28 cellular contexts compared by ENCODE assay signal in genomic region chr10:84018826-84019225, GRCh38.
"Had no signal": no experiment of that assay in that cellular context is flagged by ENCODE, and none has a peak within 500 bp of the region (broad histone marks: within the 10 kb centered on the region; RNA-seq: fewer than 3 reads in every experiment).

No MANE protein-coding gene starts in this region.

- H3K27ac ChIP-seq: stomach, suprapubic skin, testis, thoracic aorta, thyroid gland, tibial artery, tibial nerve, transverse colon, upper lobe of left lung, upper lobe of right lung, uterus, vagina had no signal

- H3K4me3 Mint-ChIP-seq: stimulated activated effector memory CD8-positive, alpha-beta T cell treated with anti-CD3 and anti-CD28 coated beads, Interleukin-12 subunit alpha, Interleukin-12 subunit beta, amount 100 ng/mL, for 72 hours; stimulated activated memory B cell treated with anti-CD40 and anti-IgM and Interleukin-4, amounts not matched to agents 10 μg/mL and 1 μg/mL and 100 μg/mL, for 72 hours; stimulated activated naive B cell treated with anti-CD40 and anti-IgM and Interleukin-4, amounts not matched to agents 10 μg/mL and 1 μg/mL and 100 μg/mL, for 72 hours; stimulated activated naive CD8-positive, alpha-beta T cell treated with anti-CD3 and anti-CD28 coated beads, Interleukin-15, amount 100 ng/mL, for 72 hours; stimulated activated naive CD8-positive, alpha-beta T cell treated with anti-CD3 and anti-CD28 coated beads, Interleukin-15, Interleukin-2, amounts not matched to agents 100 ng/mL and 50 ng/mL, for 24 hours; type B pancreatic cell had no signal

- H3K4me1 Mint-ChIP-seq: stimulated activated effector memory CD8-positive, alpha-beta T cell treated with anti-CD3 and anti-CD28 coated beads, Interleukin-12 subunit alpha, Interleukin-12 subunit beta, amount 100 ng/mL, for 72 hours; stimulated activated memory B cell treated with anti-CD40 and anti-IgM and Interleukin-4, amounts not matched to agents 10 μg/mL and 1 μg/mL and 100 μg/mL, for 72 hours; stimulated activated naive B cell treated with anti-CD40 and anti-IgM and Interleukin-4, amounts not matched to agents 10 μg/mL and 1 μg/mL and 100 μg/mL, for 72 hours; stimulated activated naive CD8-positive, alpha-beta T cell treated with anti-CD3 and anti-CD28 coated beads, Interleukin-15, amount 100 ng/mL, for 72 hours had no signal

- H3K4me1 ChIP-seq: stomach, suprapubic skin, testis, thyroid gland, tibial artery, tibial nerve, upper lobe of left lung, upper lobe of right lung, uterus, vagina had no signal

- DNase-seq: stimulated activated CD4-positive, alpha-beta T cell treated with anti-CD3 and anti-CD28 coated beads, Interleukin-2, amount 100 ng/mL, for 48 hours; stimulated activated CD4-positive, alpha-beta T cell treated with anti-CD3 and anti-CD28 coated beads, Interleukin-4, amount 100 ng/mL, for 1 hour; stimulated activated CD4-positive, alpha-beta T cell treated with anti-CD3 and anti-CD28 coated beads, Interleukin-4, amount 100 ng/mL, for 24 hours; stimulated activated CD4-positive, alpha-beta T cell treated with anti-CD3 and anti-CD28 coated beads, Interleukin-4, amount 100 ng/mL, for 4 hours; stimulated activated CD8-positive, alpha-beta memory T cell treated with anti-CD3 and anti-CD28 coated beads, Interleukin-4, amount 100 ng/mL, for 48 hours; stimulated activated naive B cell treated with anti-CD40 and anti-IgM and Interleukin-4, amounts not matched to agents 10 μg/mL and 1 μg/mL and 100 μg/mL, for 72 hours; stimulated activated naive CD4-positive, alpha-beta T cell; stimulated activated naive CD4-positive, alpha-beta T cell treated with Interleukin-2 at 50 U/mL for 16 hours; stimulated activated naive CD8-positive, alpha-beta T cell treated with anti-CD3 and anti-CD28 coated beads, Interleukin-15, amount 100 ng/mL, for 72 hours; stimulated activated naive CD8-positive, alpha-beta T cell treated with anti-CD3 and anti-CD28 coated beads, Interleukin-15, Interleukin-2, amounts not matched to agents 100 U/mL and 50 U/mL, for 24 hours; stomach; substantia nigra; testis; thyroid gland; tibial artery; transverse colon; trophoblast cell; upper lobe of left lung; upper lobe of right lung; uterus had no signal

- H3K36me3 Mint-ChIP-seq: stimulated activated effector memory CD8-positive, alpha-beta T cell treated with anti-CD3 and anti-CD28 coated beads, Interleukin-12 subunit alpha, Interleukin-12 subunit beta, amount 100 ng/mL, for 72 hours; stimulated activated naive B cell treated with anti-CD40 and anti-IgM and Interleukin-4, amounts not matched to agents 10 μg/mL and 1 μg/mL and 100 μg/mL, for 72 hours; type B pancreatic cell had no signal

- H3K9me3 ChIP-seq: suprapubic skin, testis, thoracic aorta, thyroid gland, transverse colon, upper lobe of left lung, upper lobe of right lung, uterus, vagina had no signal

- H3K27me3 ChIP-seq: stomach, suprapubic skin, testis, thyroid gland, tibial artery, tibial nerve, transverse colon, upper lobe of left lung, upper lobe of right lung, uterus, vagina had no signal

- H3K27ac Mint-ChIP-seq: stimulated activated effector memory CD8-positive, alpha-beta T cell treated with anti-CD3 and anti-CD28 coated beads, Interleukin-12 subunit alpha, Interleukin-12 subunit beta, amount 100 ng/mL, for 72 hours; stimulated activated memory B cell treated with anti-CD40 and anti-IgM and Interleukin-4, amounts not matched to agents 10 μg/mL and 1 μg/mL and 100 μg/mL, for 72 hours; stimulated activated naive B cell treated with anti-CD40 and anti-IgM and Interleukin-4, amounts not matched to agents 10 μg/mL and 1 μg/mL and 100 μg/mL, for 72 hours; stimulated activated naive CD8-positive, alpha-beta T cell treated with anti-CD3 and anti-CD28 coated beads, Interleukin-15, amount 100 ng/mL, for 72 hours; stimulated activated naive CD8-positive, alpha-beta T cell treated with anti-CD3 and anti-CD28 coated beads, Interleukin-15, Interleukin-2, amounts not matched to agents 100 ng/mL and 50 ng/mL, for 24 hours; type B pancreatic cell had no signal

- H3K36me3 ChIP-seq: stomach, suprapubic skin, thoracic aorta, thyroid gland, tibial artery, tibial nerve, transverse colon, upper lobe of left lung, upper lobe of right lung, uterus, vagina had no signal

- H3K4me3 ChIP-seq: stomach, suprapubic skin, testis, thoracic aorta, thyroid gland, tibial artery, tibial nerve, transverse colon, upper lobe of left lung, upper lobe of right lung, uterus, vagina had no signal

- H3K27me3 Mint-ChIP-seq: type B pancreatic cell had no signal

- ATAC-seq: stimulated activated effector memory CD8-positive, alpha-beta T cell treated with anti-CD3 and anti-CD28 coated beads, Interleukin-12 subunit alpha, Interleukin-12 subunit beta, amount 100 ng/mL, for 72 hours; stimulated activated memory B cell treated with anti-CD40 and anti-IgM and Interleukin-4, amounts not matched to agents 10 μg/mL and 1 μg/mL and 100 μg/mL, for 72 hours; stimulated activated naive B cell treated with anti-CD40 and anti-IgM and Interleukin-4, amounts not matched to agents 10 μg/mL and 1 μg/mL and 100 μg/mL, for 72 hours; stimulated activated naive CD8-positive, alpha-beta T cell treated with anti-CD3 and anti-CD28 coated beads, Interleukin-15, amount 100 ng/mL, for 72 hours; stimulated activated naive CD8-positive, alpha-beta T cell treated with anti-CD3 and anti-CD28 coated beads, Interleukin-15, Interleukin-2, amounts not matched to agents 100 U/mL and 50 U/mL, for 24 hours; upper lobe of right lung had no signal
